ENCODE assay signal across 8 cellular contexts in genomic region chr2:73112913-73113633, GRCh38. TPM values are rescaled to one million over a fixed set of nuclear protein-coding genes. Genes with fewer than 3 reads are reported as not detected.
DNase-seq lines count a peak whose midpoint lies in the region; ATAC-seq and TF ChIP-seq lines count a peak whose summit lies in the region.

A gene with protein sequence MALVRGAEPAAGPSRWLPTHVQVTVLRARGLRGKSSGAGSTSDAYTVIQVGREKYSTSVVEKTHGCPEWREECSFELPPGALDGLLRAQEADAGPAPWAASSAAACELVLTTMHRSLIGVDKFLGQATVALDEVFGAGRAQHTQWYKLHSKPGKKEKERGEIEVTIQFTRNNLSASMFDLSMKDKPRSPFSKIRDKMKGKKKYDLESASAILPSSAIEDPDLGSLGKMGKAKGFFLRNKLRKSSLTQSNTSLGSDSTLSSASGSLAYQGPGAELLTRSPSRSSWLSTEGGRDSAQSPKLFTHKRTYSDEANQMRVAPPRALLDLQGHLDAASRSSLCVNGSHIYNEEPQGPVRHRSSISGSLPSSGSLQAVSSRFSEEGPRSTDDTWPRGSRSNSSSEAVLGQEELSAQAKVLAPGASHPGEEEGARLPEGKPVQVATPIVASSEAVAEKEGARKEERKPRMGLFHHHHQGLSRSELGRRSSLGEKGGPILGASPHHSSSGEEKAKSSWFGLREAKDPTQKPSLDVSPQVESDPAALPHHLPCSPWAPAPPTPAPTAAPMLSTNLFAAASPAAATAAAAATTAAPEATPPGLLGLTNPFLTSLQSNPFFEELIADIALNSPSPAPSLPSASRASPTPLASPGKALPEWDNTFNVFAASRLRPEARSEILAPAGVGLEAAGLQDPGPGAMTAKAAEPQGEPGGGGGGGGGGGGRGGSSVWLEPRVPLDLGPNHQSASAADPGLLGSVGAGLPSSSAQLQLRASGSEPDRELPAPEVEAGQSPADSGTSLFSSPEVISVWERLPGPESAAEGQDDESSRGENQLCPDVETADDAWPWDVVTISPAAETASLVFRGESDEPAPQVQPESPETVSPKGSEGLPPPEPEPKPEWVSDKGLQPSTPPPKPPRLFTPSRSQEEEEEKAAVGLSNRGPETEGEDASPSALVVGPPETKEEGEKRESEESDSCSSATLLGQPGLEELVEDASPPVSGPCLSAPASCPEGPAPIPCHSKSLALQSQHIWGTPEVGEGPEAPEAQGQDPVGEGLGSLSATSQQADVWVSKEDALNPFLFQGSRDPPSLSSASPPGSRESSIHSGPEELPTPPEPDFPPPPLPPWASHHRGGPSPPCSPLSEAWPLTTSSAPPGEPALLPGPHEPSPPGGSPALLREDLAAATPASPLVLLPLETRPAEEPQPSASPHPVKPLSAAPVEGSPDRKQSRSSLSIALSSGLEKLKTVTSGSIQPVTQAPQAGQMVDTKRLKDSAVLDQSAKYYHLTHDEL (N-terminal part only) (minus strand): TSS chr2:73112948. CDS start chr2:73112777, 171 bp downstream.

- peaks cover 17 to 18% of the 10 kb centered on the region in 2 donors for H3K4me1 ChIP-seq in mucosa of rectum (ENCODE audit: control insufficient read depth in 2 of 2, insufficient read depth in 2 of 2, low read length in 2 of 2)

- no peaks in the 10 kb centered on the region for H3K27me3 Mint-ChIP-seq in activated T-cell treated with anti-CD3 and anti-CD28 coated beads, Interleukin-2, amount 50 U/mL, for 72 hours (ENCODE audit: low read depth)

- TF ChIP-seq CTCF in AG10803 (conservative IDR thresholded peaks at IDR 0.05; ENCODE audit: low read length): no peak

- H3K4me3 Mint-ChIP-seq in activated T-cell treated with anti-CD3 and anti-CD28 coated beads, Interleukin-2, amount 50 U/mL, for 72 hours: peak within 1 kb of the TSS; percentile 77 to 94

- peak within 1 kb of the TSS; percentile 89 for H3K27ac Mint-ChIP-seq in activated T-cell treated with anti-CD3 and anti-CD28 coated beads, Interleukin-2, amount 50 U/mL, for 72 hours

- no peaks in the 10 kb centered on the region for H3K9me3 ChIP-seq in mucosa of rectum (ENCODE audit: control insufficient read depth in 2 of 2, low read length in 2 of 2)

- H3K4me3 ChIP-seq in AG10803 (ENCODE audit: low read length): peak within 1 kb of the TSS; percentile 91
- H3K4me3 ChIP-seq in mucosa of rectum (ENCODE audit: low read length in 2 of 2): peak within 1 kb of the TSS; percentile 73 to 76

- H3K36me3 ChIP-seq in mucosa of rectum (ENCODE audit: control insufficient read depth in 2 of 2, insufficient read depth in 2 of 2, low read length in 2 of 2): no peaks in the 10 kb centered on the region

- H3K27me3 ChIP-seq in mucosa of rectum (ENCODE audit: control insufficient read depth in 2 of 2, insufficient read depth in 2 of 2, low read length in 2 of 2): no peaks in the 10 kb centered on the region

- peaks cover 26% of the 10 kb centered on the region for H3K4me1 Mint-ChIP-seq in activated T-cell treated with anti-CD3 and anti-CD28 coated beads, Interleukin-2, amount 50 U/mL, for 72 hours (ENCODE audit: low read depth)

- H3K27ac ChIP-seq in mucosa of rectum (ENCODE audit: low read depth in 2 of 2, low read length in 2 of 2): peak within 1 kb of the TSS; percentile 67 to 70

- peak within 1 kb of the TSS; percentile 74 to 86 for H3K9ac ChIP-seq in mucosa of rectum (ENCODE audit: low read depth in 1 of 2, low read length in 2 of 2)

- no peaks in the 10 kb centered on the region for H3K36me3 Mint-ChIP-seq in activated T-cell treated with anti-CD3 and anti-CD28 coated beads, Interleukin-2, amount 50 U/mL, for 72 hours (ENCODE audit: insufficient read depth in 2 of 2)

- no peaks in the 10 kb centered on the region for H3K9me3 Mint-ChIP-seq in activated T-cell treated with anti-CD3 and anti-CD28 coated beads, Interleukin-2, amount 50 U/mL, for 72 hours

- DNase-seq in AG10803 (ENCODE audit: low read depth): peak; percentile 80
- peak; percentile 84 to 86 for DNase-seq in activated T-cell treated with anti-CD3 and anti-CD28 coated beads, Interleukin-2, amount 50 U/mL, for 72 hours
- DNase-seq in stimulated activated CD8-positive, alpha-beta memory T cell treated with anti-CD3 and anti-CD28 coated beads, Interleukin-4, amount 100 ng/mL, for 1 hour (ENCODE audit: low read depth in 2 of 2, low spot score in 1 of 2): peak; percentile 39 to 55

- ATAC-seq in GM19043 (IDR thresholded peaks at IDR 0.05; ENCODE audit: low read depth, unreplicated experiment) (peak; percentile 60), HG03432 (IDR thresholded peaks at IDR 0.05; ENCODE audit: unreplicated experiment) (peak; percentile 87), esophagus mucosa (peak; percentile 83)
- ATAC-seq in activated T-cell treated with anti-CD3 and anti-CD28 coated beads, Interleukin-2, amount 50 U/mL, for 72 hours (replicated peaks in 1 of 2): peak; percentile 87 to 89

TF ChIP-seq in PFSK-1, 5 proteins besides CTCF, POLR2A, EP300 and RAD21:
- TF ChIP-seq FOXP2 (optimal IDR thresholded peaks at IDR 0.05; ENCODE audit: borderline replicate concordance, extremely low read depth, extremely low read length, insufficient read depth) (no peak), POLR2AphosphoS5 (IDR thresholded peaks at IDR 0.05; ENCODE audit: low read depth, low read length) (0 out of 2 replicates have a peak, but pooled peaks have one; percentile 18)

RNA-seq across cellular contexts. Expression of the gene that starts here (rescaled TPM):
- 5.8 TPM for polyA plus RNA-seq in PFSK-1 (2012; ENCODE audit: insufficient read length, low read depth)
- 1 to 10 TPM; 6.6 to 9.8 TPM for total RNA-seq in activated T-cell treated with anti-CD3 and anti-CD28 coated beads, Interleukin-2, amount 50 U/mL, for 72 hours
- 10.4 TPM for total RNA-seq in esophagus mucosa

Comparison
In these comparisons a context has a peak if more than half of its experiments do, and no peak if none do; other contexts are left out.
1. Peak in every context shown above with its lines: DNase-seq, ATAC-seq, H3K4me3 ChIP-seq and H3K27ac ChIP-seq.